ENCODE assay signal across 8 cellular contexts in genomic region chr13:61916483-61916882, GRCh38.
"Had no signal": no experiment of that assay in that cellular context is flagged by ENCODE, and none has a peak within 500 bp of the region (broad histone marks: within the 10 kb centered on the region; RNA-seq: fewer than 3 reads in every experiment).

No MANE protein-coding gene starts in this region.

- DNase-seq: GM23248, GOT3, H7, IMR-90 had no signal

- ATAC-seq: HCT116, K562 had no signal

- H3K9me3 ChIP-seq: HAP-1 had no signal

- H3K27ac ChIP-seq: GM23248 had no signal

- FAIRE-seq: HTR-8/SVneo, K562 had no signal

- H3K4me3 ChIP-seq: GM23248, HAP-1, K562 had no signal

- H3K36me3 ChIP-seq: HAP-1 had no signal
